In genomic region chr14:33524244-33524643, GRCh38 we compare ENCODE assay signal across 17 cellular contexts.
"Had no signal": no experiment of that assay in that cellular context is flagged by ENCODE, and none has a peak within 500 bp of the region (broad histone marks: within the 10 kb centered on the region; RNA-seq: fewer than 3 reads in every experiment).

No MANE protein-coding gene starts in this region.

- H3K27me3 ChIP-seq: esophagus muscularis mucosa, right atrium auricular region, transverse colon, vagina had no signal

- H3K9me3 ChIP-seq: esophagus muscularis mucosa, right atrium auricular region, transverse colon, vagina had no signal

- H3K27ac ChIP-seq: coronary artery, esophagus muscularis mucosa, hepatocyte, right atrium auricular region, transverse colon, vagina had no signal

- H3K4me1 ChIP-seq: right atrium auricular region, transverse colon, vagina had no signal

- H3K36me3 ChIP-seq: esophagus muscularis mucosa, right atrium auricular region, transverse colon, vagina had no signal

- H3K4me3 ChIP-seq: coronary artery, esophagus muscularis mucosa, hepatocyte, right atrium auricular region, transverse colon, vagina had no signal

- DNase-seq: activated CD4-positive, alpha-beta memory T cell treated with anti-CD3 and anti-CD28 coated beads, Interleukin-2, amount 10 ng/mL, durations not matched to agents 7 days and 5 days; activated CD4-positive, alpha-beta T cell treated with anti-CD3 and anti-CD28 coated beads for 36 hours; activated gamma-delta T cell; activated naive CD8-positive, alpha-beta T cell treated with anti-CD3 and anti-CD28 coated beads for 36 hours; activated T-cell treated with anti-CD3 and anti-CD28 coated beads, Interleukin-2, amount 50 U/mL, for 4 hours; amygdala; islet precursor cell; midbrain; small intestine; stimulated activated CD4-positive, alpha-beta T cell treated with anti-CD3 and anti-CD28 coated beads, Interleukin-4, amount 100 ng/mL, for 24 hours; stimulated activated naive CD4-positive, alpha-beta T cell; transverse colon had no signal

- H3K4me2 ChIP-seq: hepatocyte had no signal

- H2AFZ ChIP-seq: hepatocyte had no signal

- H3K79me2 ChIP-seq: hepatocyte had no signal

- ATAC-seq: activated CD4-positive, alpha-beta T cell treated with anti-CD3 and anti-CD28 coated beads for 36 hours; activated T-cell treated with anti-CD3 and anti-CD28 coated beads, Interleukin-2, amount 50 U/mL, for 4 hours had no signal
